26 cellular contexts compared by ENCODE assay signal in the genomic region with DNA sequence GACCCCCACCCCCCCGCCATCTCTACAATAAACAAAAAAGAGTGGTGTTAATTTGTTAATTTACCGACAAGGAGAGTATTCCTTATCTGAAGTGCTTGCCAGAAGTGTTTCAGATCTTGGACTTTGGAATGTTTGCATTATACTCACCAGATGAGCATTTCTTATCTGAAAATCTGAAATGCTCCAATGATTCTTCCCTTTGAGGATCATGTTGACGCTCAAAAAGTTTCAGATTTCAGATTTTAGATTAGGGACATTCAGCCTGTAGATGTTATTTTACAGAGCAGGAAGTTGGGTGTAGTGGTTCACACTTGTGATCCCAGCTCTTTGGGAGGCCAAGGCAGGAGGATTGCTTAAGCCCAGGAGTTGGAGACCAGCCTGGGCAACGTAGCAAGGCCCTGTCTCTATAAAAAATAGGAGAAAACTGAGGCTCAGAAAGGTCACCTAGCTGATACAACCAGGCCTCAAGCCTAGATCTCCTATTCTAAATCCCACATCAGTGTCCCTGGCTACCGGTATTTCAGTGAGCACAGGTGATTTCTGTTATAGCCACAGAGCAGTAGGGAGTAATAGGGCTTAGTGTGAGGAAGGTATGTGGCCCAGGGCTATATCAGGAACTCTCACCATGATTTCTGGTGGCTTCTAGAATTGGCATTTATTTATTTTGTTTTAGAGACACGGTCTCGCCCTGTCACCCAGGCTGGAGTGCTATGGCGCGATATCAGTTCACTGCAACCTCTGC. TPM values are rescaled to one million over a fixed set of nuclear protein-coding genes. Genes with fewer than 3 reads are reported as not detected.
A peak's percentile ranks its signal among the peaks of the same experiment; 100 is the strongest.
DNase-seq lines count a peak whose midpoint lies in the region; ATAC-seq, FAIRE-seq and TF ChIP-seq lines count a peak whose summit lies in the region.
"Had no signal": no experiment of that assay in that cellular context is flagged by ENCODE, and none has a peak within 500 bp of the region (broad histone marks: within the 10 kb centered on the region; RNA-seq: fewer than 3 reads in every experiment).

No MANE protein-coding gene starts in this region.

- peak overlapping the region; percentile 48; the same call in 1 of the 2 replicates for H3K27ac ChIP-seq in GM23338 (ENCODE audit: low read depth)
- H3K27ac ChIP-seq in dorsolateral prefrontal cortex: no peak overlapping the region
- H3K27ac ChIP-seq: cardiac muscle cell, heart right ventricle, HL-60 had no signal

- peak; percentile 97 for FAIRE-seq in RCC 7860 (lab: Jason Lieb, UNC)
- FAIRE-seq: endothelial cell of umbilical vein had no signal

- intact Hi-C loops in dorsolateral prefrontal cortex (cut with DNase I): no loop called here

- H3K4me2 ChIP-seq in GM23338: no peak overlapping the region

- H3K27me3 Mint-ChIP-seq in GM23338 (ENCODE audit: insufficient read depth, low read depth, poor library complexity): peaks cover 5% of the 10 kb centered on the region
- H3K27me3 Mint-ChIP-seq: stimulated activated naive B cell treated with anti-CD40 and anti-IgM and Interleukin-4, amounts not matched to agents 10 μg/mL and 1 μg/mL and 100 μg/mL, for 72 hours had no signal

- DNase-seq in GM23338 (ENCODE audit: low spot score) (no peak), RCC 7860 (ENCODE audit: low spot score) (peak; percentile 94), kidney glomerular epithelial cell (lab: John Stamatoyannopoulos, UW) (peak; percentile 45), renal cortical epithelial cell (ENCODE audit: low read depth) (peak; percentile 18), AG08395 (ENCODE audit: low spot score) (no peak), dorsolateral prefrontal cortex (no peak)
- DNase-seq: activated CD4-positive, alpha-beta T cell treated with anti-CD3 and anti-CD28 coated beads, Interleukin-2, amount 50 U/mL, for 1 hour; activated CD8-positive, alpha-beta memory T cell treated with anti-CD3 and anti-CD28 coated beads, Interleukin-2, amount 50 U/mL, for 48 hours; activated effector memory CD4-positive, alpha-beta T cell treated with anti-CD3 and anti-CD28 coated beads, Interleukin-2, amount 50 U/mL, for 16 hours; CD8-positive, alpha-beta T cell; dermis blood vessel endothelial cell; DMS79; heart right ventricle; immature natural killer cell; IMR-90; NCI-H1694; NCI-H82; posterior cingulate gyrus; SIG-M5; stimulated activated CD4-positive, alpha-beta T cell treated with anti-CD3 and anti-CD28 coated beads, Interleukin-1b, Interleukin-23, amount 100 ng/mL, for 48 hours; stimulated activated naive B cell treated with anti-CD40 and anti-IgM and Interleukin-4, amounts not matched to agents 10 μg/mL and 1 μg/mL and 100 μg/mL, for 72 hours had no signal

- no peak overlapping the region for H3K4me3 Mint-ChIP-seq in GM23338
- H3K4me3 Mint-ChIP-seq: CD8-positive, alpha-beta T cell; immature natural killer cell; stimulated activated naive B cell treated with anti-CD40 and anti-IgM and Interleukin-4, amounts not matched to agents 10 μg/mL and 1 μg/mL and 100 μg/mL, for 72 hours had no signal

- H3K27me3 ChIP-seq in GM23338 (ENCODE audit: insufficient read depth) (no peaks in the 10 kb centered on the region), dorsolateral prefrontal cortex (no peaks in the 10 kb centered on the region)
- H3K27me3 ChIP-seq: cardiac muscle cell, heart right ventricle had no signal

- peaks cover 1% of the 10 kb centered on the region; the same call in 1 of the 3 replicates for H3K9me3 Mint-ChIP-seq in GM23338
- H3K9me3 Mint-ChIP-seq: CD8-positive, alpha-beta T cell; immature natural killer cell; stimulated activated naive B cell treated with anti-CD40 and anti-IgM and Interleukin-4, amounts not matched to agents 10 μg/mL and 1 μg/mL and 100 μg/mL, for 72 hours had no signal

- H3K79me2 ChIP-seq in GM23338 (replicated peaks; ENCODE audit: insufficient read depth): no peaks in the 10 kb centered on the region; the same call in 1 of the 2 replicates

- H4K20me1 ChIP-seq in GM23338 (replicated peaks; ENCODE audit: insufficient read depth): peaks cover 8% of the 10 kb centered on the region

- H3K27ac Mint-ChIP-seq in GM23338: no peak overlapping the region
- H3K27ac Mint-ChIP-seq: CD8-positive, alpha-beta T cell; immature natural killer cell; stimulated activated naive B cell treated with anti-CD40 and anti-IgM and Interleukin-4, amounts not matched to agents 10 μg/mL and 1 μg/mL and 100 μg/mL, for 72 hours had no signal

- H3F3A ChIP-seq in GM23338 (replicated peaks; ENCODE audit: low read depth): 0 out of 2 replicates have a peak, but pooled peaks cover 4% of the 10 kb centered on the region

- no peak overlapping the region for H2AFZ ChIP-seq in GM23338

- ATAC-seq in GM23338 (no peak), GM21717 (IDR thresholded peaks at IDR 0.05; ENCODE audit: unreplicated experiment) (no peak), HG03521 (IDR thresholded peaks at IDR 0.05; ENCODE audit: unreplicated experiment) (no peak)
- ATAC-seq: CD8-positive, alpha-beta T cell; heart right ventricle; stimulated activated naive B cell treated with anti-CD40 and anti-IgM and Interleukin-4, amounts not matched to agents 10 μg/mL and 1 μg/mL and 100 μg/mL, for 72 hours had no signal

- H3K4me1 ChIP-seq in GM23338 (ENCODE audit: insufficient read depth): peaks cover 5% of the 10 kb centered on the region

- H3K36me3 Mint-ChIP-seq in GM23338 (ENCODE audit: low read depth): peaks cover 54% of the 10 kb centered on the region

- TF ChIP-seq CTCF in GM23338 (conservative IDR thresholded peaks at IDR 0.05; ENCODE audit: low read depth in 2 of 2) (no peak), dorsolateral prefrontal cortex (IDR thresholded peaks at IDR 0.05 in 54 of 56, conservative IDR thresholded peaks at IDR 0.05 in 2 of 56; ENCODE audit: low read depth in 1 of 56, partially characterized antibody in 56 of 56) (no peak)

- no peaks in the 10 kb centered on the region for H3K9me2 ChIP-seq in GM23338 (ENCODE audit: insufficient read depth)

- H3K4me3 ChIP-seq in GM23338 (no peak overlapping the region), dorsolateral prefrontal cortex (no peak overlapping the region)
- H3K4me3 ChIP-seq: cardiac muscle cell, heart right ventricle had no signal

- peaks cover 16% of the 10 kb centered on the region for H3K36me3 ChIP-seq in GM23338 (ENCODE audit: insufficient read depth)

- peaks cover 19% of the 10 kb centered on the region for H3K4me1 Mint-ChIP-seq in GM23338

TF ChIP-seq in GM23338, 12 proteins besides CTCF, POLR2A, EP300 and RAD21 (continues in another document):
- no peak for TF ChIP-seq ZNF331 (CRISPR knock-in tag; IDR thresholded peaks at IDR 0.05; ENCODE audit: low read depth)
- no peak for TF ChIP-seq NANOG (IDR thresholded peaks at IDR 0.05; ENCODE audit: borderline replicate concordance)
- no peak for TF ChIP-seq REST (IDR thresholded peaks at IDR 0.05; ENCODE audit: unreplicated experiment)

RNA-seq across cellular contexts. Expression of gene TMEM120A, which starts 35.4 kb away (rescaled TPM):
- total RNA-seq in GM23338 (2014; rRNA removed; shearing (Covaris generic)): 12.7 TPM in 2 replicates
- polyA plus RNA-seq in GM23338 (2016; fragmentation: Nextera tagmentation; extraction: Ambion mirVana): 22.3 and 27.1 TPM in 2 replicates
- 17.9 and 19.2 TPM in 2 replicates for total RNA-seq in renal cortical epithelial cell
- total RNA-seq in dorsolateral prefrontal cortex: 10 to 100 TPM; 32.6 to 87.9 (median 49.5) TPM

RNA-seq across cellular contexts. Expression of gene POR, which starts 44.0 kb away (rescaled TPM):
- 126 and 164 TPM in 2 replicates for total RNA-seq in GM23338 (2014; rRNA removed; shearing (Covaris generic))
- 126 and 137 TPM in 2 replicates for polyA plus RNA-seq in GM23338 (2016; fragmentation: Nextera tagmentation; extraction: Ambion mirVana)
- 54.0 and 82.1 TPM in 2 replicates for total RNA-seq in renal cortical epithelial cell
- 100 to 1,000 TPM in 9 of 120 experiments, 10 to 100 TPM in 111; 52.3 to 111 (median 78.1) TPM for total RNA-seq in dorsolateral prefrontal cortex

Comparison
In these comparisons a context has a peak if more than half of its experiments do, and no peak if none do; other contexts are left out.
1. DNase-seq: peak in RCC 7860 (single experiment), kidney glomerular epithelial cell (single experiment) and renal cortical epithelial cell (single experiment); none in GM23338 (single experiment), AG08395 (single experiment) and dorsolateral prefrontal cortex (0 of 10).